Comparison of ENCODE assay signal across 36 cellular contexts in genomic region chr3:172847292-172847691, GRCh38.
"Had no signal": no experiment of that assay in that cellular context is flagged by ENCODE, and none has a peak within 500 bp of the region (broad histone marks: within the 10 kb centered on the region; RNA-seq: fewer than 3 reads in every experiment).

No MANE protein-coding gene starts in this region.

- DNase-seq: activated B cell treated with CpG ODN at 0.5 μM for 24 hours; activated CD4-positive, alpha-beta memory T cell treated with anti-CD3 and anti-CD28 coated beads for 36 hours; activated CD4-positive, alpha-beta T cell treated with anti-CD3 and anti-CD28 coated beads for 4 hours; activated CD4-positive, alpha-beta T cell treated with anti-CD3 and anti-CD28 coated beads, Interleukin-2, amount 10 ng/mL, durations not matched to agents 24 days and 14 days; activated CD4-positive, alpha-beta T cell treated with anti-CD3 and anti-CD28 coated beads, Interleukin-2, amount 50 U/mL, for 1 hour; activated CD4-positive, alpha-beta T cell treated with anti-CD3 and anti-CD28 coated beads, Interleukin-2, amount 50 U/mL, for 4 hours; activated CD4-positive, CD25-positive, alpha-beta regulatory T cell treated with anti-CD3 and anti-CD28 coated beads, Interleukin-2, amount 50 U/mL, for 72 hours; activated CD8-positive, alpha-beta memory T cell treated with anti-CD3 and anti-CD28 coated beads, Interleukin-2, amount 50 U/mL, for 4 hours; activated CD8-positive, alpha-beta T cell treated with anti-CD3 and anti-CD28 coated beads for 36 hours; activated effector memory CD4-positive, alpha-beta T cell treated with anti-CD3 and anti-CD28 coated beads, Interleukin-2, amount 50 U/mL, for 16 hours; activated gamma-delta T cell treated with Interleukin-2 at 50 U/mL for 16 hours; activated naive CD4-positive, alpha-beta T cell; activated naive CD4-positive, alpha-beta T cell treated with anti-CD3 and anti-CD28 coated beads for 36 hours; activated naive CD4-positive, alpha-beta T cell treated with anti-CD3 and anti-CD28 coated beads, Interleukin-2, amount 50 U/mL, for 16 hours; activated naive CD8-positive, alpha-beta T cell treated with anti-CD3 and anti-CD28 coated beads for 36 hours; activated T-cell treated with anti-CD3 and anti-CD28 coated beads for 4 hours; activated T-cell treated with anti-CD3 and anti-CD28 coated beads, Interleukin-2, amount 50 U/mL, for 1 hour; activated T-cell treated with anti-CD3 and anti-CD28 coated beads, Interleukin-2, amount 50 U/mL, for 4 hours; activated T-cell treated with anti-CD3 and anti-CD28 coated beads, Interleukin-2, amount 50 U/mL, for 72 hours; adrenal gland; amniotic stem cell; aorta; body of pancreas; brain microvascular endothelial cell; cerebellar nuclear complex; T-cell; T-helper 17 cell; T-helper 9 cell had no signal

- H3K36me3 Mint-ChIP-seq: activated CD4-positive, alpha-beta memory T cell treated with anti-CD3 and anti-CD28 coated beads for 36 hours; activated naive CD4-positive, alpha-beta T cell treated with anti-CD3 and anti-CD28 coated beads, Interleukin-2, amount 50 U/mL, for 72 hours; activated naive CD8-positive, alpha-beta T cell treated with anti-CD3 and anti-CD28 coated beads for 36 hours; T-cell had no signal

- H3K4me3 Mint-ChIP-seq: activated B cell treated with CpG ODN at 0.5 μM for 24 hours; activated CD4-positive, alpha-beta memory T cell treated with anti-CD3 and anti-CD28 coated beads for 36 hours; activated CD4-positive, alpha-beta T cell treated with anti-CD3 and anti-CD28 coated beads, Interleukin-2, amount 10 ng/mL, durations not matched to agents 24 days and 14 days; activated CD8-positive, alpha-beta T cell treated with anti-CD3 and anti-CD28 coated beads for 36 hours; activated naive CD4-positive, alpha-beta T cell treated with anti-CD3 and anti-CD28 coated beads for 36 hours; activated naive CD8-positive, alpha-beta T cell treated with anti-CD3 and anti-CD28 coated beads for 36 hours; activated T-cell treated with anti-CD3 and anti-CD28 coated beads, Interleukin-2, amount 50 U/mL, for 4 hours; activated T-cell treated with anti-CD3 and anti-CD28 coated beads, Interleukin-2, amount 50 U/mL, for 72 hours; activated T-helper 1 cell treated with anti-CD3 and anti-CD28 coated beads, Interleukin-12 subunit alpha, Interleukin-12 subunit beta, Interleukin-2, Interleukin-4 antibody, amounts not matched to agents 30 ng/mL and 10 ng/mL and 1 ng/mL, durations not matched to agents 14 hours and 24 hours and 36 hours; activated T-helper 17 cell treated with anti-CD3 and anti-CD28 coated beads, Interleukin-2, amount 50 U/mL, for 72 hours; central memory CD8-positive, alpha-beta T cell; T-cell; T-helper 17 cell had no signal

- ATAC-seq: activated T-cell treated with anti-CD3 and anti-CD28 coated beads, Interleukin-2, amount 50 U/mL, for 4 hours; body of pancreas; T-cell; T-helper 17 cell had no signal

- H3K27me3 ChIP-seq: adrenal gland, body of pancreas, brain microvascular endothelial cell, breast epithelium had no signal

- H3K27me3 Mint-ChIP-seq: activated B cell treated with CpG ODN at 0.5 μM for 24 hours had no signal

- H3K4me1 Mint-ChIP-seq: activated T-helper 17 cell treated with anti-CD3 and anti-CD28 coated beads, Interleukin-2, amount 50 U/mL, for 72 hours; central memory CD8-positive, alpha-beta T cell; T-cell; T-helper 17 cell had no signal

- FAIRE-seq: astrocyte, TTC549 had no signal

- H3K27ac ChIP-seq: adrenal gland, body of pancreas, brain microvascular endothelial cell, breast epithelium, VCaP had no signal

- H3K9me3 Mint-ChIP-seq: activated CD4-positive, alpha-beta memory T cell treated with anti-CD3 and anti-CD28 coated beads for 36 hours; activated CD4-positive, alpha-beta T cell treated with anti-CD3 and anti-CD28 coated beads, Interleukin-2, amount 10 ng/mL, durations not matched to agents 24 days and 14 days; activated CD8-positive, alpha-beta T cell treated with anti-CD3 and anti-CD28 coated beads for 36 hours; activated naive CD4-positive, alpha-beta T cell treated with anti-CD3 and anti-CD28 coated beads for 36 hours; activated naive CD4-positive, alpha-beta T cell treated with anti-CD3 and anti-CD28 coated beads, Interleukin-2, amount 50 U/mL, for 72 hours; activated naive CD8-positive, alpha-beta T cell treated with anti-CD3 and anti-CD28 coated beads for 36 hours; activated T-cell treated with anti-CD3 and anti-CD28 coated beads, Interleukin-2, amount 50 U/mL, for 4 hours; activated T-cell treated with anti-CD3 and anti-CD28 coated beads, Interleukin-2, amount 50 U/mL, for 72 hours; activated T-helper 1 cell treated with anti-CD3 and anti-CD28 coated beads, Interleukin-12 subunit alpha, Interleukin-12 subunit beta, Interleukin-2, Interleukin-4 antibody, amounts not matched to agents 30 ng/mL and 10 ng/mL and 1 ng/mL, durations not matched to agents 14 hours and 24 hours and 36 hours; activated T-helper 17 cell treated with anti-CD3 and anti-CD28 coated beads, Interleukin-2, amount 50 U/mL, for 72 hours; central memory CD8-positive, alpha-beta T cell; T-cell had no signal

- H3K27ac Mint-ChIP-seq: activated B cell treated with CpG ODN at 0.5 μM for 24 hours; activated CD4-positive, alpha-beta memory T cell treated with anti-CD3 and anti-CD28 coated beads for 36 hours; activated CD4-positive, alpha-beta T cell treated with anti-CD3 and anti-CD28 coated beads, Interleukin-2, amount 10 ng/mL, durations not matched to agents 24 days and 14 days; activated CD8-positive, alpha-beta T cell treated with anti-CD3 and anti-CD28 coated beads for 36 hours; activated naive CD4-positive, alpha-beta T cell treated with anti-CD3 and anti-CD28 coated beads for 36 hours; activated naive CD4-positive, alpha-beta T cell treated with anti-CD3 and anti-CD28 coated beads, Interleukin-2, amount 50 U/mL, for 72 hours; activated naive CD8-positive, alpha-beta T cell treated with anti-CD3 and anti-CD28 coated beads for 36 hours; activated T-cell treated with anti-CD3 and anti-CD28 coated beads, Interleukin-2, amount 50 U/mL, for 72 hours; activated T-helper 1 cell treated with anti-CD3 and anti-CD28 coated beads, Interleukin-12 subunit alpha, Interleukin-12 subunit beta, Interleukin-2, Interleukin-4 antibody, amounts not matched to agents 30 ng/mL and 10 ng/mL and 1 ng/mL, durations not matched to agents 14 hours and 24 hours and 36 hours; activated T-helper 17 cell treated with anti-CD3 and anti-CD28 coated beads, Interleukin-2, amount 50 U/mL, for 72 hours; T-cell; T-helper 17 cell had no signal

- H3K9me3 ChIP-seq: adrenal gland, body of pancreas, breast epithelium had no signal

- H3K4me1 ChIP-seq: adrenal gland, body of pancreas, breast epithelium had no signal

- H3K4me3 ChIP-seq: adrenal gland, body of pancreas, breast epithelium had no signal

- H3K36me3 ChIP-seq: adrenal gland, brain microvascular endothelial cell, breast epithelium had no signal
